ENCODE assay signal across 20 cellular contexts in the genomic region with DNA sequence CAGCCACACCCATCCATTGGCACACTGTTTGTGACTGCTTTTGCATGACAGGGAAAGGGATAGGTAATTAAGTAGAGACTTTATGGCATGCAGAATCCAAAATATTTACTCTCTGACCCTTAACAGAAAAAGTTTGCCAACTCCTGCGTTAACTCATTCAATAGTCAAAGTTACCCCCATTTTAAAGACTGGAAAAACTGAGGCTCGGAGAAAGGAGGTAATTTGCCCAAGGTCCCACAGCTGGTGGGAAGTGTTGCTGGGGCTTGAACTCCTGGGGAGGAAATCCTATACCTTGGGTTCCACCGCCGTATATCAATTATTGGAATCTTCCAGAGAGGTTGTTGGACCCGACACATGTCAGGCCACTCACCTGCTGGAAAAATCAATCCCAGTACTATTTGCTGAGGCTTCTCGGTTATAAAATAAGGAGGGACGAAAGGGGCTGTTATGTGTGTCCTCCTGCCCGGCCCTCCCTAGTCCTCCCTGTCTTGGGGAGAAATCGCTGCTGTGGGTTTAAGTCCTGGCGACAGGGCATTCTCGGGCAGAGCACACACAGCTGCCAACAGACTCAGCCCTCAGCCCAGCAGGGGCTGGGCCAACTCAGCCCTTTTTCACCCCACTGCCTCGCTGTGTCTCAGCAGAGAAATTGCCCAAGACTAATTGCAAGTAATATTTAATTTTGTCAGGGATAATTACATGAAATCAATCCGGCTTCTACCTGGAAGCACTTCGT.
"Had no signal": no experiment of that assay in that cellular context is flagged by ENCODE, and none has a peak within 500 bp of the region (broad histone marks: within the 10 kb centered on the region; RNA-seq: fewer than 3 reads in every experiment).

No MANE protein-coding gene starts in this region.

- H3K4me3 ChIP-seq: coronary artery, gastroesophageal sphincter, heart right ventricle, lower lobe of right lung, pancreas, stomach, testis, upper lobe of left lung had no signal

- H3K9me3 Mint-ChIP-seq: activated B cell treated with CpG ODN at 0.5 μM for 24 hours; activated CD4-positive, alpha-beta T cell treated with anti-CD3 and anti-CD28 coated beads, Interleukin-2, amount 10 ng/mL, durations not matched to agents 24 days and 14 days; activated naive CD4-positive, alpha-beta T cell treated with anti-CD3 and anti-CD28 coated beads, Interleukin-2, amount 50 U/mL, for 24 hours; mesothelial cell of epicardium had no signal

- H3K27ac ChIP-seq: heart right ventricle, lower lobe of right lung, pancreas, stomach, testis, upper lobe of left lung had no signal

- H3K9me3 ChIP-seq: gastroesophageal sphincter, heart right ventricle, lower lobe of right lung, pancreas, stomach, testis, upper lobe of left lung had no signal

- H3K27ac Mint-ChIP-seq: activated B cell treated with CpG ODN at 0.5 μM for 24 hours; activated CD4-positive, alpha-beta T cell treated with anti-CD3 and anti-CD28 coated beads, Interleukin-2, amount 10 ng/mL, durations not matched to agents 24 days and 14 days; activated CD8-positive, alpha-beta T cell treated with anti-CD3 and anti-CD28 coated beads, Interleukin-2, amount 10 ng/mL, durations not matched to agents 7 days and 5 days; activated naive CD4-positive, alpha-beta T cell treated with anti-CD3 and anti-CD28 coated beads, Interleukin-2, amount 50 U/mL, for 24 hours; mesothelial cell of epicardium had no signal

- H3K4me1 ChIP-seq: pancreas had no signal

- ATAC-seq: activated CD8-positive, alpha-beta T cell treated with anti-CD3 and anti-CD28 coated beads, Interleukin-2, amount 10 ng/mL, durations not matched to agents 7 days and 5 days; gastroesophageal sphincter; heart right ventricle; lower lobe of right lung; pancreas had no signal

- DNase-seq: activated B cell treated with CpG ODN at 0.5 μM for 24 hours; activated CD4-positive, alpha-beta T cell treated with anti-CD3 and anti-CD28 coated beads, Interleukin-2, amount 10 ng/mL, durations not matched to agents 24 days and 14 days; activated CD8-positive, alpha-beta memory T cell treated with anti-CD3 and anti-CD28 coated beads, Interleukin-2, amount 50 U/mL, for 4 hours; activated CD8-positive, alpha-beta T cell treated with anti-CD3 and anti-CD28 coated beads, Interleukin-2, amount 10 ng/mL, durations not matched to agents 7 days and 5 days; activated effector memory CD4-positive, alpha-beta T cell treated with anti-CD3 and anti-CD28 coated beads, Interleukin-2, amount 50 U/mL, for 16 hours; activated T-cell treated with anti-CD3 and anti-CD28 coated beads, Interleukin-2, amount 50 U/mL, for 48 hours; central memory CD4-positive, alpha-beta T cell; effector CD8-positive, alpha-beta T cell; heart right ventricle; lower lobe of right lung; pancreas; stimulated activated CD4-positive, alpha-beta T cell treated with anti-CD3 and anti-CD28 coated beads, Interleukin-1b, Interleukin-23, amount 100 ng/mL, for 48 hours; stomach; T-helper 2 cell; testis; upper lobe of left lung had no signal

- H3K4me3 Mint-ChIP-seq: activated B cell treated with CpG ODN at 0.5 μM for 24 hours; activated CD4-positive, alpha-beta T cell treated with anti-CD3 and anti-CD28 coated beads, Interleukin-2, amount 10 ng/mL, durations not matched to agents 24 days and 14 days; activated CD8-positive, alpha-beta T cell treated with anti-CD3 and anti-CD28 coated beads, Interleukin-2, amount 10 ng/mL, durations not matched to agents 7 days and 5 days; activated naive CD4-positive, alpha-beta T cell treated with anti-CD3 and anti-CD28 coated beads, Interleukin-2, amount 50 U/mL, for 24 hours; mesothelial cell of epicardium had no signal

- H3K36me3 ChIP-seq: gastroesophageal sphincter, lower lobe of right lung, pancreas, stomach, upper lobe of left lung had no signal

- H3K4me1 Mint-ChIP-seq: activated B cell treated with CpG ODN at 0.5 μM for 24 hours; activated CD4-positive, alpha-beta T cell treated with anti-CD3 and anti-CD28 coated beads, Interleukin-2, amount 10 ng/mL, durations not matched to agents 24 days and 14 days; activated naive CD4-positive, alpha-beta T cell treated with anti-CD3 and anti-CD28 coated beads, Interleukin-2, amount 50 U/mL, for 24 hours had no signal

- H3K36me3 Mint-ChIP-seq: activated naive CD4-positive, alpha-beta T cell treated with anti-CD3 and anti-CD28 coated beads, Interleukin-2, amount 50 U/mL, for 24 hours had no signal

- H3K27me3 ChIP-seq: gastroesophageal sphincter, pancreas, stomach, testis, upper lobe of left lung had no signal
